In genomic region chr5:173496883-173497255, GRCh38 we compare ENCODE assay signal across 17 cellular contexts.
"Had no signal": no experiment of that assay in that cellular context is flagged by ENCODE, and none has a peak within 500 bp of the region (broad histone marks: within the 10 kb centered on the region; RNA-seq: fewer than 3 reads in every experiment).

No MANE protein-coding gene starts in this region.

- H3K9me3 Mint-ChIP-seq: activated CD4-positive, alpha-beta memory T cell treated with anti-CD3 and anti-CD28 coated beads, Interleukin-2, amount 10 ng/mL, durations not matched to agents 7 days and 5 days; activated naive CD4-positive, alpha-beta T cell treated with anti-CD3 and anti-CD28 coated beads, Interleukin-2, amount 50 U/mL, for 24 hours; activated T-cell treated with anti-CD3 and anti-CD28 coated beads, Interleukin-2, amount 50 U/mL, for 24 hours; central memory CD8-positive, alpha-beta T cell; dendritic cell treated with granulocyte-macrophage colony-stimulating factor and Interleukin-4, amounts not matched to agents 40 ng/mL and 50 ng/mL, for 4 days; effector memory CD8-positive, alpha-beta T cell; mesothelial cell of epicardium; neural crest cell; T-helper 1 cell treated with Interleukin-12 subunit alpha and Interleukin-12 subunit beta and Interleukin-4 antibody, amounts not matched to agents 30 μg/mL and 1 μg/mL, for 36 hours had no signal

- H3K36me3 Mint-ChIP-seq: activated naive CD4-positive, alpha-beta T cell treated with anti-CD3 and anti-CD28 coated beads, Interleukin-2, amount 50 U/mL, for 24 hours; mesothelial cell of epicardium had no signal

- H3K9me3 ChIP-seq: ovary had no signal

- DNase-seq: activated CD4-positive, alpha-beta memory T cell treated with anti-CD3 and anti-CD28 coated beads, Interleukin-2, amount 10 ng/mL, durations not matched to agents 7 days and 5 days; activated CD4-positive, alpha-beta T cell treated with anti-CD3 and anti-CD28 coated beads for 36 hours; activated effector memory CD4-positive, alpha-beta T cell treated with Interleukin-2 at 50 U/mL for 16 hours; activated T-cell treated with anti-CD3 and anti-CD28 coated beads, Interleukin-2, amount 50 U/mL, for 24 hours; effector memory CD8-positive, alpha-beta T cell; foreskin melanocyte; ovary; SHP77 treated with DMSO at 0.1 percent for 48 hours; small intestine; stimulated activated CD4-positive, alpha-beta T cell treated with anti-CD3 and anti-CD28 coated beads, Interleukin-4, amount 100 ng/mL, for 24 hours; stimulated activated naive CD4-positive, alpha-beta T cell treated with Interleukin-2 at 50 U/mL for 16 hours had no signal

- H3K36me3 ChIP-seq: ovary had no signal

- H3K4me3 ChIP-seq: ovary had no signal

- H3K27ac Mint-ChIP-seq: activated CD4-positive, alpha-beta memory T cell treated with anti-CD3 and anti-CD28 coated beads, Interleukin-2, amount 10 ng/mL, durations not matched to agents 7 days and 5 days; activated CD4-positive, alpha-beta T cell treated with anti-CD3 and anti-CD28 coated beads for 36 hours; activated naive CD4-positive, alpha-beta T cell treated with anti-CD3 and anti-CD28 coated beads, Interleukin-2, amount 50 U/mL, for 24 hours; activated T-cell treated with anti-CD3 and anti-CD28 coated beads, Interleukin-2, amount 50 U/mL, for 24 hours; dendritic cell treated with granulocyte-macrophage colony-stimulating factor and Interleukin-4, amounts not matched to agents 40 ng/mL and 50 ng/mL, for 4 days; effector memory CD8-positive, alpha-beta T cell; mesothelial cell of epicardium; T-helper 1 cell treated with Interleukin-12 subunit alpha and Interleukin-12 subunit beta and Interleukin-4 antibody, amounts not matched to agents 30 μg/mL and 1 μg/mL, for 36 hours had no signal

- H3K27ac ChIP-seq: ovary had no signal

- H3K4me1 Mint-ChIP-seq: activated CD4-positive, alpha-beta memory T cell treated with anti-CD3 and anti-CD28 coated beads, Interleukin-2, amount 10 ng/mL, durations not matched to agents 7 days and 5 days; activated CD4-positive, alpha-beta T cell treated with anti-CD3 and anti-CD28 coated beads for 36 hours; activated naive CD4-positive, alpha-beta T cell treated with anti-CD3 and anti-CD28 coated beads, Interleukin-2, amount 50 U/mL, for 24 hours; central memory CD8-positive, alpha-beta T cell had no signal

- ATAC-seq: activated CD4-positive, alpha-beta T cell treated with anti-CD3 and anti-CD28 coated beads for 36 hours; effector memory CD8-positive, alpha-beta T cell had no signal

- H3K4me3 Mint-ChIP-seq: activated CD4-positive, alpha-beta memory T cell treated with anti-CD3 and anti-CD28 coated beads, Interleukin-2, amount 10 ng/mL, durations not matched to agents 7 days and 5 days; activated CD4-positive, alpha-beta T cell treated with anti-CD3 and anti-CD28 coated beads for 36 hours; activated naive CD4-positive, alpha-beta T cell treated with anti-CD3 and anti-CD28 coated beads, Interleukin-2, amount 50 U/mL, for 24 hours; activated T-cell treated with anti-CD3 and anti-CD28 coated beads, Interleukin-2, amount 50 U/mL, for 24 hours; central memory CD8-positive, alpha-beta T cell; dendritic cell treated with granulocyte-macrophage colony-stimulating factor and Interleukin-4, amounts not matched to agents 40 ng/mL and 50 ng/mL, for 4 days; effector memory CD8-positive, alpha-beta T cell; mesothelial cell of epicardium; neural crest cell; T-helper 1 cell treated with Interleukin-12 subunit alpha and Interleukin-12 subunit beta and Interleukin-4 antibody, amounts not matched to agents 30 μg/mL and 1 μg/mL, for 36 hours had no signal

- H3K27me3 ChIP-seq: ovary had no signal
